Comparison of ENCODE assay signal across 11 cellular contexts in the genomic region with DNA sequence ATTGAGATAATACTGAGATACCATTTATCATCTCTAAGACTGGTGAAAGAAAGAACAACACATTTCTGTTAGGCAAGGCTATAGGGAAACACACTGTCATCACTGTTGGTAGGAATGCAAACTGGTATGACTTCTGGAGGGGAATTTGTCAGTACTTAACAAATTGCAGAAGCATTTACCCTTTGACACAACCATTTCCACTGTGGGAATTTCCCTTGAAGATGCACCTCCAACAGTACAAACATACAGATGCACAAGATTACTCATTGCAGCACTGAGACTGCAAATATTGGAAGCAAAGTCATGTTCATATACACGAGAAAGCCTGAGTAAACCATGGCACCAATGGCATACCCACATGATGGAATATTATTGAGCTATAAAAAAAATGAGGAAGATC. TPM values are rescaled to one million over a fixed set of nuclear protein-coding genes. Genes with fewer than 3 reads are reported as not detected.
A peak's percentile ranks its signal among the peaks of the same experiment; 100 is the strongest.
DNase-seq lines count a peak whose midpoint lies in the region; ATAC-seq and TF ChIP-seq lines count a peak whose summit lies in the region.
"Had no signal": no experiment of that assay in that cellular context is flagged by ENCODE, and none has a peak within 500 bp of the region (broad histone marks: within the 10 kb centered on the region; RNA-seq: fewer than 3 reads in every experiment).

No MANE protein-coding gene starts in this region.

- no peaks in the 10 kb centered on the region for H3K9me3 ChIP-seq in mammary epithelial cell (replicated peaks; ENCODE audit: insufficient read depth, low read length)
- no peaks in the 10 kb centered on the region for H3K9me3 ChIP-seq in esophagus squamous epithelium
- H3K9me3 ChIP-seq: BE2C, SJCRH30 had no signal

- dilution Hi-C loops in mammary epithelial cell (cut with HindIII; ENCODE audit: low sequenced_read_pairs): no loop called here

- no peak for TF ChIP-seq POLR2A in esophagus squamous epithelium (IDR thresholded peaks at IDR 0.05)

- CTCF ChIA-PET in mammary epithelial cell (lab: Charles Lee; ENCODE audit: low non-redundant PET) (no interaction called here), MCF 10A (lab: Yijun Ruan, JAX) (no interaction called here)

- H3K4me3 Mint-ChIP-seq in MCF 10A (ENCODE audit: unreplicated experiment): no peak overlapping the region
- no peak overlapping the region for H3K4me3 Mint-ChIP-seq in T-helper 2 cell treated with Interferon-gamma antibody and Interleukin-4, amounts not matched to agents 5 μg/mL and 100 μg/mL, for 36 hours
- no peak overlapping the region for H3K4me3 Mint-ChIP-seq in stimulated activated naive CD8-positive, alpha-beta T cell treated with anti-CD3 and anti-CD28 coated beads, Interleukin-15, amount 100 ng/mL, for 72 hours

- H3K79me2 ChIP-seq in mammary epithelial cell (ENCODE audit: insufficient read depth, low read length): peaks cover 9% of the 10 kb centered on the region

- TF ChIP-seq CTCF in mammary epithelial cell (conservative IDR thresholded peaks at IDR 0.05 in 1 of 2, IDR thresholded peaks at IDR 0.05 in 1 of 2; ENCODE audit: extremely low read depth in 1 of 2, insufficient read depth in 1 of 2, low read depth in 1 of 2, low read length in 2 of 2) (no peak), MCF 10A (IDR thresholded peaks at IDR 0.05; ENCODE audit: unreplicated experiment) (no peak), esophagus squamous epithelium (IDR thresholded peaks at IDR 0.05) (no peak)

- H3K4me2 ChIP-seq in mammary epithelial cell (ENCODE audit: insufficient read depth, low read depth, low read length): no peak overlapping the region

- H3K27me3 Mint-ChIP-seq in MCF 10A (ENCODE audit: insufficient read depth, unreplicated experiment): no peaks in the 10 kb centered on the region
- no peaks in the 10 kb centered on the region for H3K27me3 Mint-ChIP-seq in T-helper 2 cell treated with Interferon-gamma antibody and Interleukin-4, amounts not matched to agents 5 μg/mL and 100 μg/mL, for 36 hours (ENCODE audit: low read depth)
- H3K27me3 Mint-ChIP-seq in stimulated activated naive CD8-positive, alpha-beta T cell treated with anti-CD3 and anti-CD28 coated beads, Interleukin-15, amount 100 ng/mL, for 72 hours: no peaks in the 10 kb centered on the region

- H3K9me3 Mint-ChIP-seq in MCF 10A (ENCODE audit: unreplicated experiment): no peaks in the 10 kb centered on the region
- H3K9me3 Mint-ChIP-seq in T-helper 2 cell treated with Interferon-gamma antibody and Interleukin-4, amounts not matched to agents 5 μg/mL and 100 μg/mL, for 36 hours: no peaks in the 10 kb centered on the region
- no peaks in the 10 kb centered on the region for H3K9me3 Mint-ChIP-seq in stimulated activated naive CD8-positive, alpha-beta T cell treated with anti-CD3 and anti-CD28 coated beads, Interleukin-15, amount 100 ng/mL, for 72 hours

- no peak overlapping the region for H3K27ac ChIP-seq in mammary epithelial cell (ENCODE audit: insufficient read depth, low read depth, low read length)
- no peak overlapping the region for H3K27ac ChIP-seq in esophagus squamous epithelium
- H3K27ac ChIP-seq: SJCRH30 had no signal

- ATAC-seq in HG02759 (IDR thresholded peaks at IDR 0.05; ENCODE audit: unreplicated experiment): peak; percentile 95
- peak; percentile 96 for ATAC-seq in stimulated activated naive CD8-positive, alpha-beta T cell treated with anti-CD3 and anti-CD28 coated beads, Interleukin-15, amount 100 ng/mL, for 72 hours

- H3K27me3 ChIP-seq in mammary epithelial cell (ENCODE audit: insufficient read depth, low read length) (no peaks in the 10 kb centered on the region), esophagus squamous epithelium (no peaks in the 10 kb centered on the region)
- H3K27me3 ChIP-seq: BE2C, SJCRH30 had no signal

- peaks cover 33% of the 10 kb centered on the region for H3K36me3 Mint-ChIP-seq in MCF 10A (ENCODE audit: insufficient read depth, unreplicated experiment)
- H3K36me3 Mint-ChIP-seq in T-helper 2 cell treated with Interferon-gamma antibody and Interleukin-4, amounts not matched to agents 5 μg/mL and 100 μg/mL, for 36 hours (ENCODE audit: low read depth): peaks cover 13% of the 10 kb centered on the region

- H3K9ac ChIP-seq in mammary epithelial cell (ENCODE audit: insufficient read depth, low read length): no peak overlapping the region

- intact Hi-C loops in mammary epithelial cell (cut with micrococcal nuclease): no loop called here
- intact Hi-C loops in MCF 10A (cut with micrococcal nuclease): no loop called here
- intact Hi-C loops in posterior vena cava (cut with DNase I): no loop called here
- intact Hi-C loops in esophagus squamous epithelium (cut with DNase I): no loop called here

- 83% methylated on average over 1 of the region's 1 CpG for WGBS in mammary epithelial cell (ENCODE audit: low coverage, missing lambda C conversion rate)
- WGBS in esophagus squamous epithelium, 2 donors: 21 to 43% methylated on average over 1 of the region's 1 CpG

- no TSS peak for BruUV-seq in mammary epithelial cell (replicated peaks; lab: Mats Ljungman, UMichigan)
- BruUV-seq in MCF 10A (replicated peaks; lab: Mats Ljungman, UMichigan): no TSS peak

- H3K4me3 ChIP-seq in mammary epithelial cell (replicated peaks in 1 of 3; ENCODE audit: insufficient read depth in 1 of 3, low read depth in 2 of 3, low read length in 3 of 3) (no peak overlapping the region), esophagus squamous epithelium (no peak overlapping the region)
- H3K4me3 ChIP-seq: SJCRH30 had no signal

- no peaks in the 10 kb centered on the region for H4K20me1 ChIP-seq in mammary epithelial cell (ENCODE audit: insufficient read depth, low read length)

- no peak overlapping the region for H2AFZ ChIP-seq in mammary epithelial cell (ENCODE audit: low read depth, low read length)

- H3K36me3 ChIP-seq in mammary epithelial cell (ENCODE audit: insufficient read depth, low read length): peaks cover 15% of the 10 kb centered on the region
- peaks cover 0 to 62% (median 21%) of the 10 kb centered on the region in 3 donors for H3K36me3 ChIP-seq in esophagus squamous epithelium
- H3K36me3 ChIP-seq: BE2C, SJCRH30 had no signal

- in situ Hi-C loops in mammary epithelial cell (cut with MboI; ENCODE audit: low sequenced_read_pairs in 2 of 2): no loop called here

- POLR2A ChIA-PET in MCF 10A (lab: Yijun Ruan, JAX): interaction anchor here (0.8 kb wide), 1 partner anchor 17 kb away, joined by 3 read pairs; no protein-coding TSS in a partner anchor

- H3K4me1 ChIP-seq in mammary epithelial cell (ENCODE audit: insufficient read depth, low read length): no peaks in the 10 kb centered on the region
- H3K4me1 ChIP-seq in esophagus squamous epithelium: peaks cover 0 to 15% (median 0%) of the 10 kb centered on the region in 3 donors
- H3K4me1 ChIP-seq: BE2C, SJCRH30 had no signal

- no peaks in the 10 kb centered on the region for H3K4me1 Mint-ChIP-seq in MCF 10A (ENCODE audit: insufficient read depth, unreplicated experiment)
- H3K4me1 Mint-ChIP-seq in T-helper 2 cell treated with Interferon-gamma antibody and Interleukin-4, amounts not matched to agents 5 μg/mL and 100 μg/mL, for 36 hours (ENCODE audit: low read depth): no peaks in the 10 kb centered on the region
- H3K4me1 Mint-ChIP-seq in stimulated activated naive CD8-positive, alpha-beta T cell treated with anti-CD3 and anti-CD28 coated beads, Interleukin-15, amount 100 ng/mL, for 72 hours: no peaks in the 10 kb centered on the region

- H3K27ac Mint-ChIP-seq in MCF 10A (ENCODE audit: low read depth, unreplicated experiment): no peak overlapping the region
- H3K27ac Mint-ChIP-seq in T-helper 2 cell treated with Interferon-gamma antibody and Interleukin-4, amounts not matched to agents 5 μg/mL and 100 μg/mL, for 36 hours: no peak overlapping the region
- no peak overlapping the region for H3K27ac Mint-ChIP-seq in stimulated activated naive CD8-positive, alpha-beta T cell treated with anti-CD3 and anti-CD28 coated beads, Interleukin-15, amount 100 ng/mL, for 72 hours

- peak; percentile 68 for DNase-seq in mammary epithelial cell
- DNase-seq in MCF 10A (ENCODE audit: unreplicated experiment): no peak
- DNase-seq in T-helper 2 cell treated with Interferon-gamma antibody and Interleukin-4, amounts not matched to agents 5 μg/mL and 100 μg/mL, for 36 hours (ENCODE audit: low spot score): peak; percentile 39
- DNase-seq in stimulated activated naive CD8-positive, alpha-beta T cell treated with anti-CD3 and anti-CD28 coated beads, Interleukin-15, amount 100 ng/mL, for 72 hours: peak in 1 of 2 donors; percentile 23
- no peak for DNase-seq in posterior vena cava (ENCODE audit: low spot score)
- DNase-seq in RKO (ENCODE audit: low spot score): no peak
- DNase-seq in esophagus squamous epithelium (lab: John Stamatoyannopoulos, UW): no peak
- DNase-seq: BE2C, SJCRH30 had no signal

RNA-seq across cellular contexts. Expression of a gene that starts 17.6 kb away (rescaled TPM):
- 100 to 1,000 TPM; 114 to 138 TPM for total RNA-seq in mammary epithelial cell
- polyA plus RNA-seq in mammary epithelial cell: 88.4 TPM
- 238 TPM for polyA minus RNA-seq in mammary epithelial cell
- 28.9 and 36.1 TPM in 2 replicates for total RNA-seq in MCF 10A (2022)
- total RNA-seq in posterior vena cava: 10 to 100 TPM; 23.4 to 41.6 TPM
- total RNA-seq in esophagus squamous epithelium: 100 to 1,000 TPM in 2 of 4 donors, 10 to 100 TPM in 2; 62.4 to 132 (median 89.7) TPM

RNA-seq across cellular contexts. Expression of a gene that starts 33.0 kb away (rescaled TPM):
- total RNA-seq in mammary epithelial cell: not detected
- polyA plus RNA-seq in mammary epithelial cell: not detected
- polyA minus RNA-seq in mammary epithelial cell: not detected
- not detected in 2 replicates for total RNA-seq in MCF 10A (2022)
- not detected for total RNA-seq in posterior vena cava
- total RNA-seq in esophagus squamous epithelium: not detected
- total RNA-seq: HT1080, SJCRH30 had no signal

RNA-seq across cellular contexts. Expression of a gene that starts 46.7 kb away (rescaled TPM):
- total RNA-seq in mammary epithelial cell (1 to 10 TPM in 1 of 2 donors, under 1 TPM in 1; 0.17 to 1.3 TPM), MCF 10A (2022) (2.8 and 3.0 TPM in 2 replicates), posterior vena cava (10 to 100 TPM; 70.6 to 72.4 TPM), esophagus squamous epithelium (10 to 100 TPM; 10.9 to 87.0 (median 37.8) TPM)
- 2.2 TPM for polyA plus RNA-seq in mammary epithelial cell
- 0.16 TPM for polyA minus RNA-seq in mammary epithelial cell

Comparison
In these comparisons a context has a peak if more than half of its experiments do, and no peak if none do; other contexts are left out.
1. DNase-seq: peak in mammary epithelial cell (single experiment) and T-helper 2 cell treated with Interferon-gamma antibody and Interleukin-4, amounts not matched to agents 5 μg/mL and 100 μg/mL, for 36 hours (single experiment); none in MCF 10A (single experiment), posterior vena cava (single experiment), RKO (single experiment) and esophagus squamous epithelium (single experiment).